1 cellular context compared by ENCODE assay signal in genomic region chr10:43454025-43454424, GRCh38.
TF ChIP-seq lines count a peak whose summit lies in the region.

No MANE protein-coding gene starts in this region.

TF ChIP-seq in HepG2, 621 proteins besides CTCF, POLR2A, EP300 and RAD21:
- TF ChIP-seq ZC3H4 (CRISPR knock-in tag; IDR thresholded peaks at IDR 0.05; ENCODE audit: borderline replicate concordance): 0 out of 2 replicates have a peak, but pooled peaks have one; percentile 55
